In the genomic region with DNA sequence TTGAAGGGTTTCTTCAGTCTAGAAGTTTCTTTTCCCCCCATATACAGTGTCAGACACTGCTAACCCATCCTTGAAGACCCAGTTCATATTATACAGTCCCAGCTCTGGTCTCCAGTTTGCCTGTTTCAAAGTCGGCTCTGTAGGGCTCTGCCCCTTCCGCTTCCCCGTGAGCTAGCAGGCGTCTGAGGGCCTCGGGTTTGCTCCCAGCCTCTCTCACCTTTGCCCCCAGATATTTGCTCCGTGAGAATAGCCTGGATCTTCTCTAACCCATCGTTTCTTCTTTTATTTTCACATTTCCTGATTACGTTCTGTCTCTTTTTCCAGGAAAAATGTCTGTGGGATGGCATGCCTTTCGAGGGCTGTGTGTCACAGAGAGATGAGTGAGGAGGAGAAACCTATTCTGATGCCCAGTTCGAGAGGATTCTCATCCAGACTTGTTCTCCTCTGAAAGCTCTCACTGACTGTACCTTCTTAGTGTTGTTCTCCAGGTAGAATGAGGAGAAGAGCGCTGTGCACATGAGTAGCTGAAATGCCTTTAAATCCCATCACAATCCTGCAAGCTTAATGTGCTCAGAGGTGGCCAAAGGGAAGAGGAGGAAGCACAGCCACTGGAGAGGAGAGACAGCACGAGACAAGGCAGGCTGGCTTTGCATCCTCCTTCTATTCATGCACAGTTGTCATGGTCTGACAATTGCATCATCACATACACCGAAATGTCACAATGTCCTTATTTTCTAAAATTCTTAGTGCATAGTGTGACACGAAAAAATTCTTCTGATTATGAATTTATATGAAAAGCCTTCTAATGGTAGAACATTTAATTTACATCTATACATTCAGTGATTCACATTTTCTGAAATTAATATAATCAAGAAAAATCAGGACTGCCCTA, we compare ENCODE assay signal across 13 cellular contexts.
"Had no signal": no experiment of that assay in that cellular context is flagged by ENCODE, and none has a peak within 500 bp of the region (broad histone marks: within the 10 kb centered on the region; RNA-seq: fewer than 3 reads in every experiment).

No MANE protein-coding gene starts in this region.

- H3K9me3 ChIP-seq: ascending aorta, lower lobe of right lung had no signal

- H3K27me3 ChIP-seq: ascending aorta, foreskin keratinocyte had no signal

- H3K9ac ChIP-seq: parathyroid adenoma had no signal

- H3K27ac ChIP-seq: foreskin keratinocyte, parathyroid adenoma had no signal

- H3K36me3 ChIP-seq: ascending aorta, lower lobe of right lung had no signal

- H3K4me1 ChIP-seq: ascending aorta, foreskin keratinocyte, parathyroid adenoma had no signal

- H3K4me3 ChIP-seq: ascending aorta, lower lobe of right lung had no signal

- H3K79me2 ChIP-seq: parathyroid adenoma had no signal

- FAIRE-seq: bronchial epithelial cell had no signal

- DNase-seq: activated CD4-positive, alpha-beta T cell treated with anti-CD3 and anti-CD28 coated beads, Interleukin-2, amount 50 U/mL, for 1 hour; activated naive CD4-positive, alpha-beta T cell treated with Interleukin-2 at 50 U/mL for 16 hours; activated T-cell treated with anti-CD3 and anti-CD28 coated beads for 4 hours; effector memory CD4-positive, alpha-beta T cell; foreskin keratinocyte; immature natural killer cell; lower lobe of right lung; stimulated activated CD4-positive, alpha-beta T cell treated with anti-CD3 and anti-CD28 coated beads, Interleukin-12 subunit alpha, Interleukin-12 subunit beta, amount 100 ng/mL, for 4 hours had no signal

- H2AFZ ChIP-seq: parathyroid adenoma had no signal

- ATAC-seq: activated CD4-positive, CD25-positive, alpha-beta regulatory T cell treated with anti-CD3 and anti-CD28 coated beads, Interleukin-2, amount 50 U/mL, for 24 hours; foreskin keratinocyte; lower lobe of right lung; stimulated activated effector memory CD8-positive, alpha-beta T cell treated with anti-CD3 and anti-CD28 coated beads, Interleukin-12 subunit alpha, Interleukin-12 subunit beta, amount 100 ng/mL, for 72 hours had no signal
